In the genomic region with DNA sequence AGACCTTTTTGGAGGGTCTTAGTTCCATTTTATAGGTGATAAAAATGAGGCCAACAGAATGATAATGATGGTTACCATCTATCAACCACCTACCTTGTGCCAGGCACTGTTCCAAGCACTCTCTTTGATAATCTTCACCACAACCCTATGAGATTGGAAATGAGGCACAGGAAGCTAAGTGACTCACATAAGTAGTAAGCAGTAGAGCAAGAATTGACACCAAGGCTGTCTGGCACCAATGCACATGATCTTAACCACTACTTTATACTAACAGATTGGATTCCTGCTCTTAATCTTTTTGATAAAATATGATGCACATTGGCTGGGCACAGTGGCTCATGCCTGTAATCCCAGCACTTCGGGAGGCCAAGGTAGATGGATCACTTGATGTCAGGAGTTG, we compare ENCODE assay signal across 25 cellular contexts.
DNase-seq lines count a peak whose midpoint lies in the region; ATAC-seq, FAIRE-seq and TF ChIP-seq lines count a peak whose summit lies in the region.
"Had no signal": no experiment of that assay in that cellular context is flagged by ENCODE, and none has a peak within 500 bp of the region (broad histone marks: within the 10 kb centered on the region; RNA-seq: fewer than 3 reads in every experiment).

No MANE protein-coding gene starts in this region.

- H3K79me2 ChIP-seq in GM23338 (replicated peaks; ENCODE audit: insufficient read depth) = no peaks in the 10 kb centered on the region
- no peaks in the 10 kb centered on the region for H3K79me2 ChIP-seq in astrocyte (ENCODE audit: insufficient read depth, low read length)

- peak overlapping the region; percentile 59 for H3K27ac Mint-ChIP-seq in activated T-cell treated with anti-CD3 and anti-CD28 coated beads, Interleukin-2, amount 50 U/mL, for 24 hours
- H3K27ac Mint-ChIP-seq in GM23338 (0 out of 2 replicates have a peak overlapping the region, but pooled peaks have one; percentile 18), astrocyte (ENCODE audit: unreplicated experiment) (no peak overlapping the region)
- H3K27ac Mint-ChIP-seq: activated B cell treated with CpG ODN at 0.5 μM for 24 hours, B cell, brain had no signal

- no peak for DNase-seq in activated T-cell treated with anti-CD3 and anti-CD28 coated beads, Interleukin-2, amount 50 U/mL, for 24 hours
- DNase-seq in activated T-cell treated with anti-CD3 and anti-CD28 coated beads, Interleukin-2, amount 50 U/mL, for 48 hours = no peak
- DNase-seq in GM23338 (ENCODE audit: low spot score) (no peak), astrocyte (ENCODE audit: low read depth) (peak; percentile 36), H54 (ENCODE audit: insufficient read length, low spot score) (no peak)
- DNase-seq in stimulated activated naive CD8-positive, alpha-beta T cell treated with anti-CD3 and anti-CD28 coated beads, Interleukin-15, Interleukin-2, amounts not matched to agents 100 U/mL and 50 U/mL, for 24 hours = no peak
- DNase-seq in stimulated activated naive CD4-positive, alpha-beta T cell (lab: John Stamatoyannopoulos, UW) = no peak
- DNase-seq in activated effector memory CD4-positive, alpha-beta T cell treated with Interleukin-2 at 50 U/mL for 16 hours = no peak
- DNase-seq: activated B cell treated with CpG ODN at 0.5 μM for 24 hours; activated CD4-positive, alpha-beta T cell treated with anti-CD3 and anti-CD28 coated beads, Interleukin-2, amount 50 U/mL, for 4 hours; DMS53; GF-D8; GM23248; head of caudate nucleus; kidney; midbrain; NCI-H1092 treated with DMSO at 0.1 percent for 48 hours; NCI-H187 treated with DMSO at 0.1 percent for 48 hours; NCI-H526; SJCRH30; stimulated activated CD4-positive, alpha-beta T cell treated with anti-CD3 and anti-CD28 coated beads, Interleukin-15, amount 100 ng/mL, for 24 hours; tibial artery had no signal

- no peak overlapping the region for H3K4me3 Mint-ChIP-seq in activated T-cell treated with anti-CD3 and anti-CD28 coated beads, Interleukin-2, amount 50 U/mL, for 24 hours
- no peak overlapping the region for H3K4me3 Mint-ChIP-seq in GM23338
- no peak overlapping the region for H3K4me3 Mint-ChIP-seq in astrocyte (ENCODE audit: unreplicated experiment)
- H3K4me3 Mint-ChIP-seq: activated B cell treated with CpG ODN at 0.5 μM for 24 hours; B cell; brain; naive thymus-derived CD4-positive, alpha-beta T cell had no signal

- no peak overlapping the region for H3K4me3 ChIP-seq in GM23338
- no peak overlapping the region for H3K4me3 ChIP-seq in astrocyte (ENCODE audit: insufficient read depth, low read depth, low read length)
- H3K4me3 ChIP-seq: GM23248, SJCRH30, tibial artery had no signal

- no peaks in the 10 kb centered on the region for H3K36me3 Mint-ChIP-seq in activated T-cell treated with anti-CD3 and anti-CD28 coated beads, Interleukin-2, amount 50 U/mL, for 24 hours (ENCODE audit: low read depth)
- H3K36me3 Mint-ChIP-seq in GM23338 (ENCODE audit: low read depth) = no peaks in the 10 kb centered on the region
- H3K36me3 Mint-ChIP-seq in astrocyte (ENCODE audit: low read depth, unreplicated experiment) = no peaks in the 10 kb centered on the region
- H3K36me3 Mint-ChIP-seq: brain; naive thymus-derived CD4-positive, alpha-beta T cell had no signal

- FAIRE-seq in astrocyte (lab: Jason Lieb, UNC) (no peak), H54 (lab: Jason Lieb, UNC) (no peak)
- FAIRE-seq: kidney had no signal

- H3K36me3 ChIP-seq in GM23338 (ENCODE audit: insufficient read depth) (no peaks in the 10 kb centered on the region), astrocyte (ENCODE audit: insufficient read depth, low read length) (no peaks in the 10 kb centered on the region)
- H3K36me3 ChIP-seq: SJCRH30, tibial artery had no signal

- H4K20me1 ChIP-seq in GM23338 (replicated peaks; ENCODE audit: insufficient read depth) = no peaks in the 10 kb centered on the region
- no peaks in the 10 kb centered on the region for H4K20me1 ChIP-seq in astrocyte (ENCODE audit: insufficient read depth, low read length)

- no peak for ATAC-seq in GM23338
- ATAC-seq in stimulated activated naive CD8-positive, alpha-beta T cell treated with anti-CD3 and anti-CD28 coated beads, Interleukin-15, Interleukin-2, amounts not matched to agents 100 U/mL and 50 U/mL, for 24 hours = peak; percentile 57
- ATAC-seq: naive thymus-derived CD4-positive, alpha-beta T cell had no signal

- H3K27me3 ChIP-seq in GM23338 (ENCODE audit: insufficient read depth) (no peaks in the 10 kb centered on the region), astrocyte (ENCODE audit: insufficient read depth, low read length) (no peaks in the 10 kb centered on the region)
- H3K27me3 ChIP-seq: SJCRH30, tibial artery had no signal

- H3K9me3 ChIP-seq in astrocyte (ENCODE audit: insufficient read depth, low read depth, low read length) = no peaks in the 10 kb centered on the region
- H3K9me3 ChIP-seq: SJCRH30 had no signal

- no peak overlapping the region for H3K9ac ChIP-seq in astrocyte (ENCODE audit: low read length)
- H3K9ac ChIP-seq: GM23248 had no signal

- no peak for TF ChIP-seq POLR2A in H54 (IDR thresholded peaks at IDR 0.05; ENCODE audit: low read depth, low read length)

- H2AFZ ChIP-seq in GM23338 (no peak overlapping the region), astrocyte (ENCODE audit: low read depth, low read length) (no peak overlapping the region)
- H2AFZ ChIP-seq: GM23248 had no signal

- no peak overlapping the region for H3K27ac ChIP-seq in GM23338 (ENCODE audit: low read depth)
- H3K27ac ChIP-seq in astrocyte (ENCODE audit: low read depth, low read length) = no peak overlapping the region
- H3K27ac ChIP-seq: GM23248, SJCRH30, tibial artery had no signal

- H3K27me3 Mint-ChIP-seq in activated T-cell treated with anti-CD3 and anti-CD28 coated beads, Interleukin-2, amount 50 U/mL, for 24 hours = no peaks in the 10 kb centered on the region
- H3K27me3 Mint-ChIP-seq in GM23338 (ENCODE audit: insufficient read depth, low read depth, poor library complexity) (peaks cover 2% of the 10 kb centered on the region), astrocyte (ENCODE audit: low read depth, unreplicated experiment) (no peaks in the 10 kb centered on the region)
- H3K27me3 Mint-ChIP-seq: activated B cell treated with CpG ODN at 0.5 μM for 24 hours, B cell had no signal

- H3F3A ChIP-seq in GM23338 (replicated peaks; ENCODE audit: low read depth) = no peaks in the 10 kb centered on the region

- H3K9me2 ChIP-seq in GM23338 (ENCODE audit: insufficient read depth) = no peaks in the 10 kb centered on the region

- H3K4me1 ChIP-seq in GM23338 (ENCODE audit: insufficient read depth) (no peaks in the 10 kb centered on the region), astrocyte (ENCODE audit: insufficient read depth, low read length) (no peaks in the 10 kb centered on the region)
- H3K4me1 ChIP-seq: SJCRH30, tibial artery had no signal

- H3K4me2 ChIP-seq in GM23338 (no peak overlapping the region), astrocyte (ENCODE audit: low read length) (no peak overlapping the region)

- TF ChIP-seq CTCF in GM23338 (conservative IDR thresholded peaks at IDR 0.05; ENCODE audit: low read depth in 2 of 2) = no peak
- no peak for TF ChIP-seq CTCF in astrocyte (IDR thresholded peaks at IDR 0.05; ENCODE audit: insufficient read depth, low read depth, low read length)

- H3K9me3 Mint-ChIP-seq in activated T-cell treated with anti-CD3 and anti-CD28 coated beads, Interleukin-2, amount 50 U/mL, for 24 hours = no peaks in the 10 kb centered on the region
- H3K9me3 Mint-ChIP-seq in GM23338 (no peaks in the 10 kb centered on the region), astrocyte (ENCODE audit: unreplicated experiment) (no peaks in the 10 kb centered on the region)

- H3K4me1 Mint-ChIP-seq in activated T-cell treated with anti-CD3 and anti-CD28 coated beads, Interleukin-2, amount 50 U/mL, for 24 hours (ENCODE audit: low read depth) = peaks cover 19% of the 10 kb centered on the region
- no peaks in the 10 kb centered on the region for H3K4me1 Mint-ChIP-seq in GM23338
- H3K4me1 Mint-ChIP-seq in astrocyte (ENCODE audit: low read depth, unreplicated experiment) = no peaks in the 10 kb centered on the region
- H3K4me1 Mint-ChIP-seq: brain had no signal

TF ChIP-seq in GM23338, 12 proteins besides CTCF, POLR2A, EP300 and RAD21:
- TF ChIP-seq ZNF331 (CRISPR knock-in tag; IDR thresholded peaks at IDR 0.05; ENCODE audit: low read depth) (no peak), EZH2phosphoT487 (IDR thresholded peaks at IDR 0.05; ENCODE audit: unreplicated experiment) (no peak)
